Comparison of ENCODE assay signal across 16 cellular contexts in genomic region chr2:128275498-128276045, GRCh38. TPM values are rescaled to one million over a fixed set of nuclear protein-coding genes. Genes with fewer than 3 reads are reported as not detected.
A peak's percentile ranks its signal among the peaks of the same experiment; 100 is the strongest.
DNase-seq lines count a peak whose midpoint lies in the region; ATAC-seq and TF ChIP-seq lines count a peak whose summit lies in the region.
"Had no signal": no experiment of that assay in that cellular context is flagged by ENCODE, and none has a peak within 500 bp of the region (broad histone marks: within the 10 kb centered on the region; RNA-seq: fewer than 3 reads in every experiment).

No MANE protein-coding gene starts in this region.

- no peak overlapping the region for H3K4me2 ChIP-seq in H9 (ENCODE audit: insufficient read depth, insufficient read length, low read length)
- H3K4me2 ChIP-seq in hepatocyte: no peak overlapping the region
- H3K4me2 ChIP-seq: A549 had no signal

- no peak overlapping the region for H4K5ac ChIP-seq in H9 (ENCODE audit: insufficient read length, low read depth, low read length)

- peaks cover 13% of the 10 kb centered on the region for H3K4me1 Mint-ChIP-seq in activated naive CD4-positive, alpha-beta T cell treated with anti-CD3 and anti-CD28 coated beads, Interleukin-2, amount 10 ng/mL, durations not matched to agents 7 days and 5 days
- 0 out of 4 replicates have a peak, but pooled peaks cover 0 to 4% of the 10 kb centered on the region in 2 experiments for H3K4me1 Mint-ChIP-seq in H9

- no peak overlapping the region for H2AFZ ChIP-seq in H9 (ENCODE audit: low read length)
- no peak overlapping the region for H2AFZ ChIP-seq in hepatocyte

- peaks cover 10% of the 10 kb centered on the region for H3K9me3 Mint-ChIP-seq in activated naive CD4-positive, alpha-beta T cell treated with anti-CD3 and anti-CD28 coated beads, Interleukin-2, amount 10 ng/mL, durations not matched to agents 7 days and 5 days
- peaks cover 0 to 7% of the 10 kb centered on the region in 2 experiments; a peak in 1 of 5 replicates for H3K9me3 Mint-ChIP-seq in H9

- H3K23ac ChIP-seq in H9 (ENCODE audit: insufficient read length, low read depth, low read length): no peak overlapping the region

- H3K27me3 Mint-ChIP-seq in activated naive CD4-positive, alpha-beta T cell treated with anti-CD3 and anti-CD28 coated beads, Interleukin-2, amount 10 ng/mL, durations not matched to agents 7 days and 5 days: no peaks in the 10 kb centered on the region
- no peaks in the 10 kb centered on the region for H3K27me3 Mint-ChIP-seq in H9 (ENCODE audit: low read depth)

- no peak overlapping the region for H2BK120ac ChIP-seq in H9 (ENCODE audit: low read depth, low read length, poor library complexity, severe bottlenecking)

- no peaks in the 10 kb centered on the region for H3K36me3 ChIP-seq in hepatocyte (replicated peaks; ENCODE audit: insufficient read depth, low read depth)

- no peak overlapping the region for H2BK5ac ChIP-seq in H9 (ENCODE audit: insufficient read length, low read length)

- CTCF ChIA-PET in activated naive CD4-positive, alpha-beta T cell treated with anti-CD3 and anti-CD28 coated beads, Interleukin-2, amount 10 ng/mL, durations not matched to agents 7 days and 5 days (lab: Charles Lee): no interaction called here

- H4K20me1 ChIP-seq in H9 (ENCODE audit: control insufficient read depth, insufficient read depth, insufficient read length): no peaks in the 10 kb centered on the region
- H4K20me1 ChIP-seq in hepatocyte (ENCODE audit: insufficient read depth, poor library complexity, severe bottlenecking): peaks cover 8% of the 10 kb centered on the region

- peaks cover 2% of the 10 kb centered on the region; the same call in 1 of the 2 replicates for H3K79me2 ChIP-seq in H9 (ENCODE audit: insufficient read depth, low read length)
- H3K79me2 ChIP-seq in hepatocyte: peaks cover 35% of the 10 kb centered on the region

- H2BK20ac ChIP-seq in H9 (ENCODE audit: low read depth, low read length, poor library complexity, severe bottlenecking): no peak overlapping the region

- no peak overlapping the region for H3T11ph ChIP-seq in H9 (ENCODE audit: low read length)

- TF ChIP-seq CTCF in H9 (conservative IDR thresholded peaks at IDR 0.05): no peak
- no peak for TF ChIP-seq CTCF in hepatocyte (IDR thresholded peaks at IDR 0.05; ENCODE audit: poor library complexity)

- no peaks in the 10 kb centered on the region for H3K23me2 ChIP-seq in H9 (ENCODE audit: insufficient read length, low read depth, low read length, poor library complexity, severe bottlenecking)

- H2BK12ac ChIP-seq in H9 (ENCODE audit: insufficient read length, low read depth, low read length): no peak overlapping the region

- no peak overlapping the region for H2AK5ac ChIP-seq in H9 (ENCODE audit: insufficient read length, low read length)

- H3K9me3 ChIP-seq in H9 (ENCODE audit: control insufficient read depth, low read depth, low read length) (no peaks in the 10 kb centered on the region), hepatocyte (ENCODE audit: low read depth) (peaks cover 6% of the 10 kb centered on the region)

- H3K27ac ChIP-seq in H9 (ENCODE audit: insufficient read length, low read depth, low read length): no peak overlapping the region
- H3K27ac ChIP-seq in hepatocyte: no peak overlapping the region
- H3K27ac ChIP-seq: A549 had no signal

- H3K27me3 ChIP-seq in H9 (ENCODE audit: insufficient read depth, low read length) (no peaks in the 10 kb centered on the region), hepatocyte (no peaks in the 10 kb centered on the region)

- no peak overlapping the region for H2BK15ac ChIP-seq in H9 (ENCODE audit: low read depth, low read length)

- H3K56ac ChIP-seq in H9 (ENCODE audit: insufficient read length, low read depth, low read length): no peak overlapping the region

- no peak overlapping the region for H3K4ac ChIP-seq in H9 (ENCODE audit: low read depth, low read length)

- no peak overlapping the region for H3K9ac ChIP-seq in H9 (ENCODE audit: extremely low read depth, insufficient read length, low read length)

- ATAC-seq in HG03354 (IDR thresholded peaks at IDR 0.05; ENCODE audit: poor library complexity, severe bottlenecking, unreplicated experiment): no peak
- ATAC-seq in esophagus mucosa: no peak
- ATAC-seq: A549, HCT116 had no signal

- H3K14ac ChIP-seq in H9 (ENCODE audit: insufficient read depth, low read length): no peak overlapping the region

- no peak overlapping the region for H3K18ac ChIP-seq in H9 (ENCODE audit: insufficient read length, low read depth, low read length)

- no peak overlapping the region for H4K8ac ChIP-seq in H9 (replicated peaks; ENCODE audit: insufficient read length, low read depth, low read length)

- H3K4me1 ChIP-seq in H9 (ENCODE audit: insufficient read depth, low read length): no peaks in the 10 kb centered on the region
- peaks cover 8% of the 10 kb centered on the region for H3K4me1 ChIP-seq in hepatocyte (ENCODE audit: insufficient read depth)
- H3K4me1 ChIP-seq: A549 had no signal

- no peak overlapping the region for H4K91ac ChIP-seq in H9 (ENCODE audit: insufficient read length, low read depth, low read length)

- no peaks in the 10 kb centered on the region for H3K79me1 ChIP-seq in H9 (ENCODE audit: insufficient read depth, low read depth, low read length, poor library complexity, severe bottlenecking)

- no peak overlapping the region for H3K4me3 Mint-ChIP-seq in activated naive CD4-positive, alpha-beta T cell treated with anti-CD3 and anti-CD28 coated beads, Interleukin-2, amount 10 ng/mL, durations not matched to agents 7 days and 5 days
- H3K4me3 Mint-ChIP-seq in H9: no peak overlapping the region

- intact Hi-C loops in posterior vena cava (cut with DNase I): no loop called here

- no peak overlapping the region for H3K27ac Mint-ChIP-seq in activated naive CD4-positive, alpha-beta T cell treated with anti-CD3 and anti-CD28 coated beads, Interleukin-2, amount 10 ng/mL, durations not matched to agents 7 days and 5 days
- no peak overlapping the region for H3K27ac Mint-ChIP-seq in H9

- H3K9me2 ChIP-seq in hepatocyte (replicated peaks; ENCODE audit: insufficient read depth): no peaks in the 10 kb centered on the region

- peaks cover 10% of the 10 kb centered on the region for H3K36me3 Mint-ChIP-seq in activated naive CD4-positive, alpha-beta T cell treated with anti-CD3 and anti-CD28 coated beads, Interleukin-2, amount 10 ng/mL, durations not matched to agents 7 days and 5 days
- peaks cover 17 to 39% (median 30%) of the 10 kb centered on the region in 3 experiments for H3K36me3 Mint-ChIP-seq in H9 (ENCODE audit: insufficient read depth in 1 of 3, low read depth in 3 of 3)

- DNase-seq in activated naive CD4-positive, alpha-beta T cell treated with anti-CD3 and anti-CD28 coated beads, Interleukin-2, amount 10 ng/mL, durations not matched to agents 7 days and 5 days: peak; percentile 11
- DNase-seq in activated naive CD4-positive, alpha-beta T cell (lab: John Stamatoyannopoulos, UW): no peak
- DNase-seq in H9 (peak; percentile 13), hepatocyte (ENCODE audit: low spot score) (peak; percentile 3), posterior vena cava (ENCODE audit: low spot score) (peak; percentile 14), HPDE6-E6E7 (ENCODE audit: extremely low spot score) (no peak)
- DNase-seq: KBM-7, NCI-H146, NCI-H2227 treated with DMSO at 0.1 percent for 48 hours, NCI-H526, OCI-M1, RPMI8226 had no signal

- H3K4me3 ChIP-seq in hepatocyte: no peak overlapping the region
- H3K4me3 ChIP-seq: A549 had no signal

- no CpG with 5 or more reads among the region's 14 CpGs for WGBS in H9 (ENCODE audit: extremely low coverage, insufficient read length, low lambda C conversion rate)
- 94% methylated on average over 14 of the region's 14 CpGs for WGBS in hepatocyte (ENCODE audit: low lambda C conversion rate, missing lambda C conversion rate)

RNA-seq across cellular contexts. Expression of gene HS6ST1, which starts 43.1 kb away (rescaled TPM):
- total RNA-seq in H9 (2021) (58.9 and 60.2 TPM in 2 replicates), hepatocyte (35.7 and 48.3 TPM in 2 replicates), posterior vena cava (10 to 100 TPM; 16.9 to 22.4 TPM), esophagus mucosa (30.8 TPM)
- polyA plus RNA-seq in hepatocyte: 34.9 and 46.7 TPM in 2 replicates

Comparison
In these comparisons a context has a peak if more than half of its experiments do, and no peak if none do; other contexts are left out.
1. DNase-seq: peak in activated naive CD4-positive, alpha-beta T cell treated with anti-CD3 and anti-CD28 coated beads, Interleukin-2, amount 10 ng/mL, durations not matched to agents 7 days and 5 days (single experiment), H9 (single experiment), hepatocyte (single experiment) and posterior vena cava (single experiment); none in activated naive CD4-positive, alpha-beta T cell (0 of 4) and HPDE6-E6E7 (single experiment).